In the genomic region with DNA sequence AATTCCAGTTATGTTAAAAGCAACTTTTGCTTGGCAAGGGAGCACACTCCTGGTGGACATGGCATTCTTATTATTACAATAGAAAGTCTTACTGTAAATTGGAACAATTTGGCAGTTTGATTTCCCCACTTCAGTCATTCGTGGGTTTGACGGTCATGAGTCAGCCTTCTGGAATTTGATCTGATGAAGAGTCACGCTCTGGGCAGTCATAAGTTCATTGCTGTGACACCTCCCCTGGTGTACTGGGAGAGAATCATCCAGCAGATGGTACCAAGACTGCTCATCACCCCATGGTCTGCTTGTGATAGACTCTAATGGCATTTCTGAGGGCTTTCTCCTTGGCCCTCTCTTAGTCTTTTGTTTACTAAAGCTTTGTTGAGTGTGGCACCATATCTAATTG, we compare ENCODE assay signal across 14 cellular contexts. TPM values are rescaled to one million over a fixed set of nuclear protein-coding genes. Genes with fewer than 3 reads are reported as not detected.
DNase-seq lines count a peak whose midpoint lies in the region; ATAC-seq, FAIRE-seq and TF ChIP-seq lines count a peak whose summit lies in the region.
"Had no signal": no experiment of that assay in that cellular context is flagged by ENCODE, and none has a peak within 500 bp of the region (broad histone marks: within the 10 kb centered on the region; RNA-seq: fewer than 3 reads in every experiment).

No MANE protein-coding gene starts in this region.

- H3K27ac Mint-ChIP-seq in stimulated activated naive B cell treated with anti-CD40 and anti-IgM and Interleukin-4, amounts not matched to agents 10 μg/mL and 1 μg/mL and 100 μg/mL, for 72 hours: no peak overlapping the region
- H3K27ac Mint-ChIP-seq: brain had no signal

- FAIRE-seq in A549 (lab: Jason Lieb, UNC): no peak
- FAIRE-seq: GM12892 had no signal

- H3K4me2 ChIP-seq in A549: no peak overlapping the region

- H3K9me3 ChIP-seq in A549: no peaks in the 10 kb centered on the region

- no peaks in the 10 kb centered on the region for H3K36me3 Mint-ChIP-seq in stimulated activated naive B cell treated with anti-CD40 and anti-IgM and Interleukin-4, amounts not matched to agents 10 μg/mL and 1 μg/mL and 100 μg/mL, for 72 hours
- H3K36me3 Mint-ChIP-seq: brain; CD4-positive, alpha-beta memory T cell had no signal

- no peaks in the 10 kb centered on the region for H3K4me1 Mint-ChIP-seq in stimulated activated naive B cell treated with anti-CD40 and anti-IgM and Interleukin-4, amounts not matched to agents 10 μg/mL and 1 μg/mL and 100 μg/mL, for 72 hours
- H3K4me1 Mint-ChIP-seq: brain had no signal

- DNase-seq in A549 (ENCODE audit: low read depth in 1 of 2, low spot score in 1 of 2) (peak; percentile 32 to 38), GOT3 (lab: John Stamatoyannopoulos, UW) (peak; percentile 37), RPMI7951 (ENCODE audit: low read depth) (peak; percentile 90), fibroblast of the conjunctiva (ENCODE audit: low read depth) (peak; percentile 2), NCI-H1092 treated with DMSO at 0.1 percent for 48 hours (lab: John Stamatoyannopoulos, UW) (no peak)
- no peak for DNase-seq in stimulated activated naive B cell treated with anti-CD40 and anti-IgM and Interleukin-4, amounts not matched to agents 10 μg/mL and 1 μg/mL and 100 μg/mL, for 72 hours
- DNase-seq: CD4-positive, alpha-beta memory T cell; left ventricle myocardium superior had no signal

- TF ChIP-seq POLR2A in A549 (IDR thresholded peaks at IDR 0.05; ENCODE audit: low read length): no peak

- WGBS in A549 (ENCODE audit: missing lambda C conversion rate): 0% methylated on average over 3 of the region's 3 CpGs

- H3K4me3 Mint-ChIP-seq in stimulated activated naive B cell treated with anti-CD40 and anti-IgM and Interleukin-4, amounts not matched to agents 10 μg/mL and 1 μg/mL and 100 μg/mL, for 72 hours: no peak overlapping the region
- H3K4me3 Mint-ChIP-seq: brain; CD4-positive, alpha-beta memory T cell had no signal

- CTCF ChIA-PET in A549 (lab: Yijun Ruan, JAX): no interaction called here

- TF ChIP-seq EP300 in A549 (IDR thresholded peaks at IDR 0.05): no peak

- no peak for TF ChIP-seq RAD21 in A549 (conservative IDR thresholded peaks at IDR 0.05 in 1 of 2, IDR thresholded peaks at IDR 0.05 in 1 of 2)

- H3K27me3 Mint-ChIP-seq in stimulated activated naive B cell treated with anti-CD40 and anti-IgM and Interleukin-4, amounts not matched to agents 10 μg/mL and 1 μg/mL and 100 μg/mL, for 72 hours: peaks cover 6 to 9% of the 10 kb centered on the region in 2 donors
- H3K27me3 Mint-ChIP-seq: CD4-positive, alpha-beta memory T cell had no signal

- no peak overlapping the region for H3K4me3 ChIP-seq in A549

- H3K27ac ChIP-seq in A549: no peak overlapping the region
- H3K27ac ChIP-seq: parathyroid adenoma had no signal

- peaks cover 5% of the 10 kb centered on the region; the same call in 1 of the 3 replicates for H3K4me1 ChIP-seq in A549
- H3K4me1 ChIP-seq: parathyroid adenoma had no signal

- TF ChIP-seq CTCF in A549 (IDR thresholded peaks at IDR 0.05): no peak

- H3K9me3 Mint-ChIP-seq in stimulated activated naive B cell treated with anti-CD40 and anti-IgM and Interleukin-4, amounts not matched to agents 10 μg/mL and 1 μg/mL and 100 μg/mL, for 72 hours: peaks cover 0 to 5% of the 10 kb centered on the region in 2 donors
- H3K9me3 Mint-ChIP-seq: brain had no signal

- POLR2A ChIA-PET in A549 (lab: Yijun Ruan, JAX): no interaction called here

- ATAC-seq in A549 (peak; percentile 76 to 89), GM21619 (IDR thresholded peaks at IDR 0.05; ENCODE audit: unreplicated experiment) (no peak), HG03442 (IDR thresholded peaks at IDR 0.05; ENCODE audit: unreplicated experiment) (no peak)
- no peak for ATAC-seq in stimulated activated naive B cell treated with anti-CD40 and anti-IgM and Interleukin-4, amounts not matched to agents 10 μg/mL and 1 μg/mL and 100 μg/mL, for 72 hours (replicated peaks)
- ATAC-seq: esophagus mucosa, left ventricle myocardium superior had no signal

TF ChIP-seq in A549, 52 proteins besides CTCF, POLR2A, EP300 and RAD21:
- TF ChIP-seq TP53 (CRISPR knock-in tag; IDR thresholded peaks at IDR 0.05) (no peak), CEBPB (IDR thresholded peaks at IDR 0.05) (no peak), GATA3 (IDR thresholded peaks at IDR 0.05; ENCODE audit: borderline replicate concordance) (no peak), NPAS2 (CRISPR knock-in tag; IDR thresholded peaks at IDR 0.05; ENCODE audit: borderline replicate concordance) (no peak), FOSL2 (IDR thresholded peaks at IDR 0.05) (no peak), FOSL2 (CRISPR knock-in tag; IDR thresholded peaks at IDR 0.05) (no peak), EHMT2 (IDR thresholded peaks at IDR 0.05; ENCODE audit: low read depth) (no peak)

RNA-seq across cellular contexts. Expression of gene GLRA1, which starts 53.8 kb away (rescaled TPM):
- polyA plus RNA-seq in A549 (2011; rRNA removed) (not detected in 2 replicates), A549 (2017; fragmentation: RNase III; extraction: RNeasy Plus Mini Kit Qiagen cat#74134 plus additional on column Dnase treatment) (not detected in 3 replicates)
- not detected in 2 replicates for polyA plus RNA-seq in A549 (2012; cell fraction: cytosol; rRNA removed)
- not detected in 2 replicates for polyA plus RNA-seq in A549 (2012; cell fraction: nucleus; rRNA removed)
- not detected in 2 replicates for polyA minus RNA-seq in A549 (2011; rRNA and poly(A)+ RNA removed)
- not detected in 2 replicates for total RNA-seq in RPMI7951 (2014; rRNA removed; shearing (Covaris generic))
- total RNA-seq: CD4-positive, alpha-beta memory T cell; esophagus mucosa; left ventricle myocardium superior had no signal
- polyA plus RNA-seq: CD4-positive, alpha-beta memory T cell had no signal

Comparison
In these comparisons a context has a peak if more than half of its experiments do, and no peak if none do; other contexts are left out.
1. ATAC-seq: peak in A549 (2 of 2); none in GM21619 (single experiment), stimulated activated naive B cell treated with anti-CD40 and anti-IgM and Interleukin-4, amounts not matched to agents 10 μg/mL and 1 μg/mL and 100 μg/mL, for 72 hours (0 of 2) and HG03442 (single experiment).
2. DNase-seq: peak in A549 (2 of 2), GOT3 (single experiment), RPMI7951 (single experiment) and fibroblast of the conjunctiva (single experiment); none in stimulated activated naive B cell treated with anti-CD40 and anti-IgM and Interleukin-4, amounts not matched to agents 10 μg/mL and 1 μg/mL and 100 μg/mL, for 72 hours (single experiment) and NCI-H1092 treated with DMSO at 0.1 percent for 48 hours (single experiment).